ENCODE assay signal across 8 cellular contexts in genomic region chr19:38930776-38931761, GRCh38. TPM values are rescaled to one million over a fixed set of nuclear protein-coding genes. Genes with fewer than 3 reads are reported as not detected.
DNase-seq lines count a peak whose midpoint lies in the region; ATAC-seq and TF ChIP-seq lines count a peak whose summit lies in the region.

MRPS12 (plus strand) TSS chr19:38930944; CDS start chr19:38931295, 351 bp downstream.

- H3K27ac ChIP-seq in Peyer's patch: peak within 1 kb of the TSS; percentile 79 to 92 (median 84)

- H3K4me3 ChIP-seq in Jurkat, Clone E6-1 (ENCODE audit: low read length): peak within 1 kb of the TSS; percentile 98
- peak within 1 kb of the TSS; percentile 52 to 73 (median 70) for H3K4me3 ChIP-seq in Peyer's patch
- peak within 1 kb of the TSS; percentile 86 for H3K4me3 ChIP-seq in fibroblast of villous mesenchyme (ENCODE audit: low read depth, low read length)

- peaks cover 57% of the 10 kb centered on the region for H3K36me3 Mint-ChIP-seq in nephron progenitor cell (ENCODE audit: low read depth)

- no peak for TF ChIP-seq CTCF in Peyer's patch (IDR thresholded peaks at IDR 0.05)
- no peak for TF ChIP-seq CTCF in fibroblast of villous mesenchyme (IDR thresholded peaks at IDR 0.05; ENCODE audit: insufficient read depth, low read depth, low read length)
- TF ChIP-seq CTCF in nephron progenitor cell (IDR thresholded peaks at IDR 0.05): no peak

- peak; percentile 84 for ATAC-seq in GM21717 (IDR thresholded peaks at IDR 0.05; ENCODE audit: unreplicated experiment)

- TF ChIP-seq POLR2A in Peyer's patch (IDR thresholded peaks at IDR 0.05): peak; percentile 37 to 50

- no peaks in the 10 kb centered on the region for H3K27me3 ChIP-seq in Peyer's patch

- H3K27ac Mint-ChIP-seq in nephron progenitor cell: peak within 1 kb of the TSS; percentile 97

- peaks cover 0 to 15% (median 7%) of the 10 kb centered on the region in 4 donors for H3K4me1 ChIP-seq in Peyer's patch

- H3K4me1 Mint-ChIP-seq in nephron progenitor cell: peaks cover 26% of the 10 kb centered on the region

- H3K27me3 Mint-ChIP-seq in nephron progenitor cell (ENCODE audit: low read depth, poor library complexity): peaks cover 6% of the 10 kb centered on the region

- peaks cover 0 to 17% (median 0%) of the 10 kb centered on the region in 3 donors for H3K36me3 ChIP-seq in Peyer's patch

- peaks cover 31% of the 10 kb centered on the region for H3K9me3 Mint-ChIP-seq in nephron progenitor cell

- peak within 1 kb of the TSS; percentile 98 for H3K4me3 Mint-ChIP-seq in nephron progenitor cell

- DNase-seq in Daoy (ENCODE audit: low read depth) (peak; percentile 100), Peyer's patch (peak; percentile 98 to 100 (median 99)), fibroblast of villous mesenchyme (ENCODE audit: low read depth) (peak; percentile 99), nephron progenitor cell (peak; percentile 97), stromal cell of bone marrow (ENCODE audit: low read depth) (peak; percentile 97)
- peak; percentile 100 for DNase-seq in Jurkat, Clone E6-1 (ENCODE audit: low read depth, low spot score)
- peak; percentile 96 for DNase-seq in activated gamma-delta T cell treated with anti-CD3 and anti-CD28 coated beads, Interleukin-2, amount 50 U/mL, for 16 hours (ENCODE audit: low read depth)

- H3K9me3 ChIP-seq in Peyer's patch: peaks cover 0 to 3% (median 0%) of the 10 kb centered on the region in 4 donors

RNA-seq across cellular contexts. Expression of gene MRPS12, which starts in this region (rescaled TPM):
- total RNA-seq in Daoy (2014; rRNA removed; shearing (Covaris generic)): 60.5 and 102 TPM in 2 replicates
- polyA plus RNA-seq in Jurkat, Clone E6-1 (2012; ENCODE audit: insufficient read depth, insufficient read length): 69.3 TPM
- 10 to 100 TPM; 29.8 to 56.1 (median 35.6) TPM for total RNA-seq in Peyer's patch
- 24.6 and 38.7 TPM in 2 replicates for total RNA-seq in fibroblast of villous mesenchyme

Comparison
In these comparisons a context has a peak if more than half of its experiments do, and no peak if none do; other contexts are left out.
1. Peak in every context shown above with its lines: DNase-seq, ATAC-seq, H3K4me3 ChIP-seq and H3K27ac ChIP-seq.